ENCODE assay signal across 26 cellular contexts in genomic region chr2:235061656-235062055, GRCh38.
"Had no signal": no experiment of that assay in that cellular context is flagged by ENCODE, and none has a peak within 500 bp of the region (broad histone marks: within the 10 kb centered on the region; RNA-seq: fewer than 3 reads in every experiment).

No MANE protein-coding gene starts in this region.

- H2AFZ ChIP-seq: hepatocyte had no signal

- H3K9me3 Mint-ChIP-seq: natural killer cell; stimulated activated memory B cell treated with anti-CD40 and anti-IgM and Interleukin-4, amounts not matched to agents 10 μg/mL and 1 μg/mL and 100 μg/mL, for 72 hours; stimulated activated naive CD8-positive, alpha-beta T cell treated with anti-CD3 and anti-CD28 coated beads, Interleukin-15, amount 100 ng/mL, for 72 hours had no signal

- H3K4me1 Mint-ChIP-seq: naive B cell; natural killer cell; stimulated activated memory B cell treated with anti-CD40 and anti-IgM and Interleukin-4, amounts not matched to agents 10 μg/mL and 1 μg/mL and 100 μg/mL, for 72 hours; stimulated activated naive CD8-positive, alpha-beta T cell treated with anti-CD3 and anti-CD28 coated beads, Interleukin-15, amount 100 ng/mL, for 72 hours had no signal

- H3K27ac ChIP-seq: heart right ventricle, hepatocyte, left ventricle myocardium inferior, pancreas, prostate gland, sigmoid colon, spleen, tibial nerve, upper lobe of right lung had no signal

- H3K36me3 Mint-ChIP-seq: natural killer cell; stimulated activated memory B cell treated with anti-CD40 and anti-IgM and Interleukin-4, amounts not matched to agents 10 μg/mL and 1 μg/mL and 100 μg/mL, for 72 hours had no signal

- H3K27me3 ChIP-seq: heart right ventricle, hepatocyte, pancreas, sigmoid colon, tibial nerve, upper lobe of right lung had no signal

- H3K4me3 ChIP-seq: heart right ventricle, hepatocyte, left ventricle myocardium inferior, lung, pancreas, prostate gland, sigmoid colon, spleen, tibial nerve, upper lobe of right lung had no signal

- DNase-seq: heart right ventricle; islet precursor cell; left ventricle myocardium inferior; mesenchymal stem cell; naive B cell; natural killer cell; nephron progenitor cell; nucleus accumbens; pancreas; retina; right cardiac atrium; sigmoid colon; small intestine; spleen; stimulated activated CD4-positive, alpha-beta T cell treated with anti-CD3 and anti-CD28 coated beads, Interleukin-4, amount 100 ng/mL, for 24 hours; stimulated activated naive CD4-positive, alpha-beta T cell treated with Interleukin-2 at 50 U/mL for 16 hours; stimulated activated naive CD8-positive, alpha-beta T cell treated with anti-CD3 and anti-CD28 coated beads, Interleukin-15, amount 100 ng/mL, for 72 hours; substantia nigra; upper lobe of right lung had no signal

- H3K79me2 ChIP-seq: hepatocyte had no signal

- H3K36me3 ChIP-seq: heart right ventricle, left ventricle myocardium inferior, pancreas, prostate gland, sigmoid colon, spleen, tibial nerve, upper lobe of right lung had no signal

- ATAC-seq: heart right ventricle; natural killer cell; pancreas; right cardiac atrium; stimulated activated memory B cell treated with anti-CD40 and anti-IgM and Interleukin-4, amounts not matched to agents 10 μg/mL and 1 μg/mL and 100 μg/mL, for 72 hours; stimulated activated naive CD8-positive, alpha-beta T cell treated with anti-CD3 and anti-CD28 coated beads, Interleukin-15, amount 100 ng/mL, for 72 hours; upper lobe of right lung had no signal

- H3K27ac Mint-ChIP-seq: mesothelial cell of epicardium; natural killer cell; nephron progenitor cell; stimulated activated memory B cell treated with anti-CD40 and anti-IgM and Interleukin-4, amounts not matched to agents 10 μg/mL and 1 μg/mL and 100 μg/mL, for 72 hours; stimulated activated naive CD8-positive, alpha-beta T cell treated with anti-CD3 and anti-CD28 coated beads, Interleukin-15, amount 100 ng/mL, for 72 hours had no signal

- H3K4me3 Mint-ChIP-seq: mesothelial cell of epicardium; naive B cell; natural killer cell; nephron progenitor cell; stimulated activated memory B cell treated with anti-CD40 and anti-IgM and Interleukin-4, amounts not matched to agents 10 μg/mL and 1 μg/mL and 100 μg/mL, for 72 hours; stimulated activated naive CD8-positive, alpha-beta T cell treated with anti-CD3 and anti-CD28 coated beads, Interleukin-15, amount 100 ng/mL, for 72 hours had no signal

- H3K4me2 ChIP-seq: hepatocyte had no signal

- H3K9me3 ChIP-seq: heart right ventricle, left ventricle myocardium inferior, pancreas, prostate gland, sigmoid colon, spleen, tibial nerve, upper lobe of right lung had no signal

- FAIRE-seq: pancreas, small intestine, urothelium cell line had no signal

- H3K4me1 ChIP-seq: pancreas, prostate gland, spleen, upper lobe of right lung had no signal
